ENCODE assay signal across 14 cellular contexts in the genomic region with DNA sequence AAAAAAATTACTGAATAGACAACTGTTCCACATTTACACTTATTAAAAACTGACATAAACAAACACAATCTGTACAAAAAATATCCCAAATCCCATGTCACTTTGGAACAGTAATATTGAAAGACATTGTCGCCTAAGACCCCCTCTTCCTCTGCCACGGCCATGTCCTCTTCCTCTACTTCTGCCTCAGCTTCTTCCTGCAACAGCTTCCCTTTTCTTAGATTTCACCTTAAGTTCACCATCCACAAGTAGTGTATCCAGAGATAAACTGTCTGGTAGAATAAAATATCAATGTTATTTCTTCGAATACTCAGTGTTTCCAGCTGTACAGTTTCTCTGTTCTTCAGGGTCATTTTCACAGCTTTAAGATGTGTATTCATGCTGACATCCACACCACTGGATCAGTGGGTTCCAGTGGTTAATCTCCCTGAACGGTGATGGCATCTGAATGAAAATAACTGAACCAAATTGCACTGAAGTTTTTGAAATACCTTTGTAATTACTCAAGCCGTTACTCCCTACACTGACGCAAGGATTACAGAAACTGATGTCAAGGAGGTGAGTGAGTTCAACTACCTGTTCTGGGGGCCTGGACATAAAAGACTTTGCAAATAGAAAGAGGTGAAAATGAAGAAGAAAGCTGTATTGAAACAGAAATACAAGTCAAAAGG.
A peak's percentile ranks its signal among the peaks of the same experiment; 100 is the strongest.
DNase-seq lines count a peak whose midpoint lies in the region; ATAC-seq and TF ChIP-seq lines count a peak whose summit lies in the region.
"Had no signal": no experiment of that assay in that cellular context is flagged by ENCODE, and none has a peak within 500 bp of the region (broad histone marks: within the 10 kb centered on the region; RNA-seq: fewer than 3 reads in every experiment).

No MANE protein-coding gene starts in this region.

- H3K27me3 ChIP-seq in brain microvascular endothelial cell (replicated peaks) = no peaks in the 10 kb centered on the region
- H3K27me3 ChIP-seq: tibial nerve had no signal

- in situ Hi-C loops in brain microvascular endothelial cell (cut with HindIII; ENCODE audit: low pct_ligation_motif_present, low sequenced_read_pairs) = no loop called here

- no peak for TF ChIP-seq CTCF in brain microvascular endothelial cell (IDR thresholded peaks at IDR 0.05; ENCODE audit: low read depth, low read length, missing control alignments)

- DNase-seq in A172 (ENCODE audit: low spot score) = peak; percentile 61
- peak; percentile 12 to 23 for DNase-seq in Kasumi-1 (lab: John Stamatoyannopoulos, UW)
- peak; percentile 84 for DNase-seq in brain microvascular endothelial cell
- DNase-seq in kidney tubule cell (ENCODE audit: low spot score) = peak; percentile 95
- no peak for DNase-seq in SKM-1 (lab: John Stamatoyannopoulos, UW; ENCODE audit: unreplicated experiment)
- no peak for DNase-seq in NCI-H446 treated with DMSO at 0.1 percent for 48 hours (lab: John Stamatoyannopoulos, UW)
- no peak for DNase-seq in NCI-H510A treated with DMSO at 0.1 percent for 48 hours (lab: John Stamatoyannopoulos, UW)
- DNase-seq: activated CD8-positive, alpha-beta T cell treated with anti-CD3 and anti-CD28 coated beads, Interleukin-2, amount 10 ng/mL, durations not matched to agents 7 days and 5 days; activated gamma-delta T cell treated with Interleukin-2 at 50 U/mL for 16 hours; cerebellar nuclear complex; naive thymus-derived CD8-positive, alpha-beta T cell had no signal

- ATAC-seq in GM21529 (IDR thresholded peaks at IDR 0.05; ENCODE audit: unreplicated experiment) = no peak
- ATAC-seq: activated CD8-positive, alpha-beta T cell treated with anti-CD3 and anti-CD28 coated beads, Interleukin-2, amount 10 ng/mL, durations not matched to agents 7 days and 5 days; naive thymus-derived CD8-positive, alpha-beta T cell had no signal

- H3K27ac ChIP-seq in brain microvascular endothelial cell = peak overlapping the region; percentile 76
- H3K27ac ChIP-seq: skin epidermis, tibial nerve had no signal

- H3K4me3 ChIP-seq in brain microvascular endothelial cell (ENCODE audit: low read depth, low read length) = no peak overlapping the region
- H3K4me3 ChIP-seq: skin epidermis, tibial nerve had no signal

- H3K36me3 ChIP-seq in brain microvascular endothelial cell (replicated peaks) = no peaks in the 10 kb centered on the region
- H3K36me3 ChIP-seq: tibial nerve had no signal

Comparison
In these comparisons a context has a peak if more than half of its experiments do, and no peak if none do; other contexts are left out.
1. DNase-seq: peak in A172 (single experiment), Kasumi-1 (2 of 2), brain microvascular endothelial cell (single experiment) and kidney tubule cell (single experiment); none in SKM-1 (single experiment), NCI-H446 treated with DMSO at 0.1 percent for 48 hours (single experiment) and NCI-H510A treated with DMSO at 0.1 percent for 48 hours (single experiment).